Comparison of ENCODE assay signal across 11 cellular contexts in the genomic region with DNA sequence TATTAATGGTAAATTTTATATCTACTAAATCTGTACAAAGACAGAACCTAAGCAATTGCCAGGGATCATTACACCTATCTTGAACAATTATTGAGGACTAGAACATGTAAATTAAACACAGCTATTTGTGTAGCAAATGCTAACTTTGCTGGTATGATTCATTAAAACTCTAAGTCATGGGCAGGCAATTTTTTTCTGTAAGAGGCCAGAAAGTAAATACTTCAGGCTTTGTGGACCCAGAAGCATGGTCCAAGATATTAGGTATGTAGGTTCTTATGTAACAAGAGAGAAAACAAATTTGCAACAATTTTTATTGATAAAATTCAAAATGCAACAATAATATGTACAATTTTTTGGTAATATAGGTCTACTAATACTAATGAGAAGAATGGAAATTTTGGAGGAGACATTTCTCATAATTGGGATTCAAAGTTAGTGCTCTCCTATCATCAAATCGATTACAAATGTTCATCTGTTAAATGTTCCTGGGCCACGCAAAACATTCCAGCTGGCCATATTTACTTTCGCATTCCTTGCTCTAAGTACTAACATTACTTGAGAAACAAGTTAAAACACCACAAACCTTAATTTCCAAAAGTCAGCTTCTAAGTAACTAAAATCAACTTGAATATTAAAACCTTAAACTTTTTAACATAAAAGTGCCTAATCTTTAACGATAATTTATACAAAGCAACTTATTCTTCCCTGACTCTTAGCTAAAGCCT. TPM values are rescaled to one million over a fixed set of nuclear protein-coding genes. Genes with fewer than 3 reads are reported as not detected.
A peak's percentile ranks its signal among the peaks of the same experiment; 100 is the strongest.
DNase-seq lines count a peak whose midpoint lies in the region; ATAC-seq, FAIRE-seq and TF ChIP-seq lines count a peak whose summit lies in the region.
"Had no signal": no experiment of that assay in that cellular context is flagged by ENCODE, and none has a peak within 500 bp of the region (broad histone marks: within the 10 kb centered on the region; RNA-seq: fewer than 3 reads in every experiment).

No MANE protein-coding gene starts in this region.

- ATAC-seq in memory B cell (ENCODE audit: low read depth) (no peak), left lobe of liver (no peak)

- DNase-seq in AG10803 (ENCODE audit: low read depth) (peak; percentile 58), HFF-Myc (ENCODE audit: extremely low read depth, low read depth) (no peak), bronchial epithelial cell (ENCODE audit: low read depth) (peak; percentile 52), memory B cell (ENCODE audit: low spot score in 2 of 2) (no peak), neuronal stem cell (ENCODE audit: low spot score) (no peak), foreskin melanocyte (no peak), ACHN (no peak), left lobe of liver (ENCODE audit: low spot score) (no peak)
- DNase-seq: NCI-H1105, T-helper 9 cell had no signal

- no peak overlapping the region for H3K27ac ChIP-seq in neuronal stem cell (replicated peaks; ENCODE audit: low read length)
- H3K27ac ChIP-seq: coronary artery had no signal

- peaks cover 8% of the 10 kb centered on the region for H3K79me1 ChIP-seq in neuronal stem cell (ENCODE audit: low read depth, low read length)

- no CpG with 5 or more reads among the region's 4 CpGs for WGBS in neuronal stem cell (ENCODE audit: extremely low coverage in 2 of 2, insufficient read length in 2 of 2, insufficient replicate concordance in 1 of 2), 2 donors

- peaks cover 5 to 15% of the 10 kb centered on the region in 2 donors for H3K4me1 ChIP-seq in neuronal stem cell (ENCODE audit: control insufficient read depth in 2 of 2, insufficient read depth in 1 of 2, low read depth in 1 of 2, low read length in 2 of 2)

- H2BK15ac ChIP-seq in neuronal stem cell (ENCODE audit: low read length), result no peak overlapping the region

- H3K4me1 Mint-ChIP-seq in memory B cell, result peaks cover 19% of the 10 kb centered on the region

- no peak overlapping the region for H3K14ac ChIP-seq in neuronal stem cell (ENCODE audit: low read length)

- H3K4me3 Mint-ChIP-seq in memory B cell, result no peak overlapping the region

- H3K18ac ChIP-seq in neuronal stem cell (ENCODE audit: low read length), result no peak overlapping the region

- peaks cover 0 to 6% of the 10 kb centered on the region in 2 donors for H3K9me3 ChIP-seq in neuronal stem cell (replicated peaks in 1 of 2; ENCODE audit: control insufficient read depth in 2 of 2, insufficient read depth in 1 of 2, low read depth in 1 of 2, low read length in 2 of 2)

- no peak overlapping the region for H4K91ac ChIP-seq in neuronal stem cell (ENCODE audit: low read depth, low read length, poor library complexity)

- H4K8ac ChIP-seq in neuronal stem cell (ENCODE audit: low read depth, low read length), result no peak overlapping the region

- H2AFZ ChIP-seq in neuronal stem cell (ENCODE audit: low read length), result no peak overlapping the region

- peak overlapping the region; percentile 25 for H3K27ac Mint-ChIP-seq in memory B cell

- H2BK5ac ChIP-seq in neuronal stem cell (ENCODE audit: low read length), result no peak overlapping the region

- H3K36me3 ChIP-seq in bronchial epithelial cell (ENCODE audit: control insufficient read depth, insufficient read depth, low read length) (no peaks in the 10 kb centered on the region), neuronal stem cell (replicated peaks in 1 of 2; ENCODE audit: control insufficient read depth in 2 of 2, insufficient read depth in 2 of 2, low read length in 2 of 2) (peaks cover 0 to 12% of the 10 kb centered on the region in 2 donors)

- FAIRE-seq in bronchial epithelial cell (lab: Jason Lieb, UNC), result no peak

- peaks cover 7% of the 10 kb centered on the region for H3K36me3 Mint-ChIP-seq in memory B cell

- H2BK12ac ChIP-seq in neuronal stem cell (ENCODE audit: low read length), result no peak overlapping the region

- H3K9me3 Mint-ChIP-seq in memory B cell, result no peaks in the 10 kb centered on the region

- in situ Hi-C loops in ACHN (cut with HindIII; ENCODE audit: low pct_ligation_motif_present, low pct_unique_long_range_greater_than_20kb, low sequenced_read_pairs), result no loop called here

- no peaks in the 10 kb centered on the region for H3K27me3 Mint-ChIP-seq in memory B cell

- H2AK5ac ChIP-seq in neuronal stem cell (ENCODE audit: low read depth, low read length), result no peak overlapping the region

- H3K4me2 ChIP-seq in neuronal stem cell (ENCODE audit: insufficient read depth, low read length, poor library complexity, severe bottlenecking), result no peak overlapping the region

- H3K4me3 ChIP-seq in AG10803 (ENCODE audit: low read length) (peak overlapping the region; percentile 16), HFF-Myc (replicated peaks; ENCODE audit: low read depth, low read length) (peak overlapping the region; percentile 69; the same call in 1 of the 2 replicates), bronchial epithelial cell (ENCODE audit: low read depth, low read length) (no peak overlapping the region), neuronal stem cell (ENCODE audit: low read length in 2 of 2) (no peak overlapping the region)
- H3K4me3 ChIP-seq: coronary artery had no signal

- no peak overlapping the region for H3K23ac ChIP-seq in neuronal stem cell (ENCODE audit: low read depth, low read length, poor library complexity)

- no peak overlapping the region for H3K4ac ChIP-seq in neuronal stem cell (ENCODE audit: low read length)

- no peak for TF ChIP-seq CTCF in AG10803 (conservative IDR thresholded peaks at IDR 0.05; ENCODE audit: low read length)
- no peak for TF ChIP-seq CTCF in HFF-Myc (IDR thresholded peaks at IDR 0.05; ENCODE audit: low read depth, low read length, missing control alignments)
- no peak for TF ChIP-seq CTCF in bronchial epithelial cell (IDR thresholded peaks at IDR 0.05; ENCODE audit: insufficient read depth, low read length, severe bottlenecking)

- H3K9ac ChIP-seq in neuronal stem cell (ENCODE audit: low read depth, low read length, poor library complexity), result no peak overlapping the region

- H2BK120ac ChIP-seq in neuronal stem cell (ENCODE audit: low read depth, low read length), result no peak overlapping the region

- H3K27me3 ChIP-seq in bronchial epithelial cell (ENCODE audit: control insufficient read depth, insufficient read depth, low read length) (no peaks in the 10 kb centered on the region), neuronal stem cell (ENCODE audit: control insufficient read depth in 3 of 3, insufficient read depth in 3 of 3, low read depth in 1 of 3, low read length in 3 of 3) (no peaks in the 10 kb centered on the region)

RNA-seq across cellular contexts. Expression of a gene that starts 4.3 kb away (rescaled TPM):
- total RNA-seq in bronchial epithelial cell (96.9 and 118 TPM in 2 replicates), left lobe of liver (57.0 TPM)
- polyA plus RNA-seq in neuronal stem cell (2013, experiment 1 of 2), result 37.6 TPM
- 37.5 TPM for polyA plus RNA-seq in neuronal stem cell (2013, experiment 2 of 2)

RNA-seq across cellular contexts. Expression of a gene that starts 36.7 kb away (rescaled TPM):
- total RNA-seq in bronchial epithelial cell (124 and 176 TPM in 2 replicates), left lobe of liver (183 TPM)
- polyA plus RNA-seq in neuronal stem cell (2013, experiment 1 of 2), result 1,152 TPM
- polyA plus RNA-seq in neuronal stem cell (2013, experiment 2 of 2), result 1,071 TPM

Comparison
In these comparisons a context has a peak if more than half of its experiments do, and no peak if none do; other contexts are left out.
1. DNase-seq: peak in AG10803 (single experiment) and bronchial epithelial cell (single experiment); none in HFF-Myc (single experiment), memory B cell (0 of 2), neuronal stem cell (single experiment), foreskin melanocyte (single experiment), ACHN (single experiment) and left lobe of liver (single experiment).
2. H3K4me3 ChIP-seq: peak in AG10803 (single experiment) and HFF-Myc (single experiment); none in bronchial epithelial cell (single experiment) and neuronal stem cell (0 of 2).